ENCODE assay signal across 12 cellular contexts in the genomic region with DNA sequence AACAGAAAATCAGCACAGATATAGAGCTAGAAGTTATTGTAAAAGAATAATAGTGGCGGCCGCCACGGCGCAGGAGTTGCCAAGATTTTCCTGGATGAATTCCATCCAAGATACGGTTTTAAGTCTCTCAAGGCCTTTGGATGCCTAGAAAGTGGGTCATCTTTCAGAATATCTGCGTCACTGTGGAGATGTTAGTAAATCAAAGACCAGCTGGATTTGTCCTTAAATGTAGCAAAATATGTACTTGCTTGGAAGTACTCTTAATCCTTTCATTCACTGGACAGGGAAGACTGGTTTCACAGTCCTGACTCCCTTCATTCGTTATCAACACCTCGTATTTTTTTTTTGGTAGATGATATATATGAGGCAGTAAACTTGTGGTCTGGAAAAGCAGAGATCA.
DNase-seq lines count a peak whose midpoint lies in the region; ATAC-seq, FAIRE-seq and TF ChIP-seq lines count a peak whose summit lies in the region.
"Had no signal": no experiment of that assay in that cellular context is flagged by ENCODE, and none has a peak within 500 bp of the region (broad histone marks: within the 10 kb centered on the region; RNA-seq: fewer than 3 reads in every experiment).

No MANE protein-coding gene starts in this region.

- no peak overlapping the region for H2AFZ ChIP-seq in parathyroid adenoma

- BruUV-seq in Calu3 (replicated peaks; lab: Mats Ljungman, UMichigan), result no TSS peak

- ATAC-seq in foreskin keratinocyte, result peak; percentile 14

- whole genome bisulfite sequencing in adrenal gland, 4 donors, result 19 to 31% (median 27%) methylated on average over 8 of the region's 8 CpGs

- peaks cover 26 to 40% of the 10 kb centered on the region in 2 donors for H3K4me1 ChIP-seq in adrenal gland (replicated peaks in 1 of 2)
- peaks cover 7% of the 10 kb centered on the region for H3K4me1 ChIP-seq in foreskin keratinocyte
- H3K4me1 ChIP-seq in parathyroid adenoma, result peaks cover 14% of the 10 kb centered on the region
- H3K4me1 ChIP-seq: BE2C had no signal

- H3K9me3 Mint-ChIP-seq in Calu3 (ENCODE audit: low read depth, unreplicated experiment), result no peaks in the 10 kb centered on the region

- H3K4me2 ChIP-seq in parathyroid adenoma (ENCODE audit: low read length), result no peak overlapping the region

- CTCF ChIA-PET in Calu3 (lab: Charles Lee), result no interaction called here

- H3K36me3 ChIP-seq in adrenal gland (replicated peaks in 1 of 2), result no peaks in the 10 kb centered on the region
- H3K36me3 ChIP-seq in parathyroid adenoma (ENCODE audit: control insufficient read depth, insufficient read depth, low read length), result no peaks in the 10 kb centered on the region
- H3K36me3 ChIP-seq: BE2C had no signal

- FAIRE-seq in D721Med (lab: Jason Lieb, UNC), result no peak

- DNase-seq in AG08395 (ENCODE audit: low spot score) (peak; percentile 67), adrenal gland (peak; percentile 74 to 93 (median 81)), foreskin keratinocyte (peak; percentile 20 to 54), Ammon's horn (ENCODE audit: low spot score) (no peak), D721Med (ENCODE audit: insufficient read length, low spot score) (no peak), DMS114 treated with DMSO at 0.1 percent for 48 hours (lab: John Stamatoyannopoulos, UW; ENCODE audit: unreplicated experiment) (no peak), Calu3 (no peak)
- DNase-seq: BE2C; head of caudate nucleus; NCI-H1436 treated with DMSO at 0.1 percent for 48 hours; stimulated activated CD4-positive, alpha-beta T cell treated with anti-CD3 and anti-CD28 coated beads, Interleukin-4, amount 100 ng/mL, for 1 hour had no signal

- no peak overlapping the region for H3K4me3 Mint-ChIP-seq in Calu3 (ENCODE audit: low read depth, unreplicated experiment)

- H3K9ac ChIP-seq in parathyroid adenoma, result no peak overlapping the region

- H3K4me1 Mint-ChIP-seq in Calu3 (ENCODE audit: low read depth, unreplicated experiment), result no peaks in the 10 kb centered on the region

- H3K36me3 Mint-ChIP-seq in Calu3 (ENCODE audit: insufficient read depth, unreplicated experiment), result no peaks in the 10 kb centered on the region

- no peaks in the 10 kb centered on the region for H3K27me3 Mint-ChIP-seq in Calu3 (ENCODE audit: unreplicated experiment)

- H3K27ac Mint-ChIP-seq in Calu3 (ENCODE audit: unreplicated experiment), result no peak overlapping the region

- no peaks in the 10 kb centered on the region for H3K9me3 ChIP-seq in adrenal gland (replicated peaks in 1 of 3)
- no peaks in the 10 kb centered on the region for H3K9me3 ChIP-seq in parathyroid adenoma (ENCODE audit: control insufficient read depth, low read length)
- H3K9me3 ChIP-seq: BE2C had no signal

- H3K27ac ChIP-seq in adrenal gland (peak overlapping the region; percentile 50 to 79 (median 71)), foreskin keratinocyte (no peak overlapping the region), parathyroid adenoma (peak overlapping the region; percentile 52)

- intact Hi-C loops in adrenal gland (cut with DNase I) (no loop called here), Calu3 (cut with micrococcal nuclease; ENCODE audit: unreplicated experiment) (no loop called here)

- H3K27me3 ChIP-seq in adrenal gland, result no peaks in the 10 kb centered on the region
- H3K27me3 ChIP-seq in foreskin keratinocyte, result no peaks in the 10 kb centered on the region
- no peaks in the 10 kb centered on the region for H3K27me3 ChIP-seq in parathyroid adenoma (ENCODE audit: control insufficient read depth, insufficient read depth, low read length)
- H3K27me3 ChIP-seq: BE2C had no signal

- H3K79me2 ChIP-seq in parathyroid adenoma, result no peaks in the 10 kb centered on the region

- H3K4me3 ChIP-seq in adrenal gland (no peak overlapping the region), parathyroid adenoma (ENCODE audit: low read depth, low read length) (no peak overlapping the region)

- no peak for TF ChIP-seq POLR2A in adrenal gland (IDR thresholded peaks at IDR 0.05)

- TF ChIP-seq CTCF in adrenal gland (IDR thresholded peaks at IDR 0.05) (no peak), foreskin keratinocyte (conservative IDR thresholded peaks at IDR 0.05) (no peak), parathyroid adenoma (IDR thresholded peaks at IDR 0.05) (no peak), D721Med (IDR thresholded peaks at IDR 0.05; ENCODE audit: insufficient read depth, missing control alignments) (no peak), Calu3 (IDR thresholded peaks at IDR 0.05; ENCODE audit: unreplicated experiment) (no peak)

Comparison
In these comparisons a context has a peak if more than half of its experiments do, and no peak if none do; other contexts are left out.
1. DNase-seq: peak in AG08395 (single experiment), adrenal gland (7 of 7) and foreskin keratinocyte (2 of 2); none in Ammon's horn (single experiment), D721Med (single experiment), DMS114 treated with DMSO at 0.1 percent for 48 hours (single experiment) and Calu3 (single experiment).